16 cellular contexts compared by ENCODE assay signal in the genomic region with DNA sequence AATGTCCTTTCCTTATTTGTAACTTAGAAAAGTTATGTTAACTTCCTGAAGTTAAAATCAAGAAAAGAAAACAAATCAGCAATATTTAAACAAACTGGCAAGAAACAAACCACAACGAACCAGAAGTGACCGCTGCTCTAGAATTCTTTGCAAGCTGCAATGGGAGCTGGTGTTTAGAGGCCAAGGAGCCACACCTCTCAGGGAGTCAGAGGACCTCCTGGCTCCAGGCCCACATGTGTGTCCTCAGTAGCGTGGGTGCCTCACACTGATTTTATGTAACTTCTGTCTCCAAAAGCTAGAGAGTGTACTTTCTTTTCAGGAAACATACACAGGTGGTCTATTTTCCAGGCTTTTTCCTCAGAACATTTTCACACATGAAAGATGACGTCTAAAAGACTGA.
DNase-seq lines count a peak whose midpoint lies in the region; TF ChIP-seq lines count a peak whose summit lies in the region.
"Had no signal": no experiment of that assay in that cellular context is flagged by ENCODE, and none has a peak within 500 bp of the region (broad histone marks: within the 10 kb centered on the region; RNA-seq: fewer than 3 reads in every experiment).

No MANE protein-coding gene starts in this region.

- H3F3A ChIP-seq in MM.1S (ENCODE audit: insufficient read depth, low read length): no peaks in the 10 kb centered on the region

- no peaks in the 10 kb centered on the region for H3K79me2 ChIP-seq in MM.1S (ENCODE audit: low read length)

- TF ChIP-seq CTCF in MM.1S (IDR thresholded peaks at IDR 0.05; ENCODE audit: low read length) (no peak), fibroblast of mammary gland (conservative IDR thresholded peaks at IDR 0.05; ENCODE audit: control insufficient read depth, insufficient read depth, low read depth, low read length) (no peak), adrenal gland (IDR thresholded peaks at IDR 0.05) (no peak)

- no peaks in the 10 kb centered on the region for H3K9me3 ChIP-seq in MM.1S (replicated peaks; ENCODE audit: insufficient read depth, low read length)
- no peaks in the 10 kb centered on the region for H3K9me3 ChIP-seq in adrenal gland (replicated peaks in 1 of 3)
- H3K9me3 ChIP-seq: BLaER1, HAP-1 had no signal

- no peaks in the 10 kb centered on the region for H3K4me1 ChIP-seq in MM.1S (ENCODE audit: low read length)
- H3K4me1 ChIP-seq in adrenal gland (replicated peaks in 1 of 2): no peaks in the 10 kb centered on the region
- H3K4me1 ChIP-seq: BLaER1, HAP-1 had no signal

- 63 to 69% (median 68%) methylated on average over 4 of the region's 4 CpGs for WGBS in adrenal gland, 4 donors

- no peaks in the 10 kb centered on the region for H3K36me3 ChIP-seq in MM.1S (replicated peaks; ENCODE audit: insufficient read depth, low read length)
- H3K36me3 ChIP-seq in adrenal gland (replicated peaks in 1 of 2): no peaks in the 10 kb centered on the region
- H3K36me3 ChIP-seq: BLaER1, HAP-1 had no signal

- no peak for TF ChIP-seq POLR2A in adrenal gland (IDR thresholded peaks at IDR 0.05)

- DNase-seq in MM.1S (no peak), RPMI8226 (peak; percentile 27), fibroblast of mammary gland (ENCODE audit: low read depth) (peak; percentile 39), NCI-H510A (lab: John Stamatoyannopoulos, UW) (no peak), adrenal gland (no peak), DMS 273 (lab: John Stamatoyannopoulos, UW; ENCODE audit: unreplicated experiment) (no peak)
- DNase-seq: CD4-positive, alpha-beta T cell; CD8-positive, alpha-beta memory T cell; DMS53; DMS79 treated with DMSO at 0.1 percent for 48 hours; GF-D8; HFFc6 had no signal

- no peaks in the 10 kb centered on the region for H3K9me2 ChIP-seq in MM.1S (replicated peaks; ENCODE audit: insufficient read depth, low read length)

- H3K27me3 ChIP-seq in MM.1S (replicated peaks; ENCODE audit: insufficient read depth, low read length): no peaks in the 10 kb centered on the region
- no peaks in the 10 kb centered on the region for H3K27me3 ChIP-seq in adrenal gland
- H3K27me3 ChIP-seq: BLaER1 had no signal

- H3K27ac ChIP-seq in MM.1S (ENCODE audit: low read length) (no peak overlapping the region), adrenal gland (no peak overlapping the region)
- H3K27ac ChIP-seq: BLaER1, C4-2B had no signal

- H2AFZ ChIP-seq in MM.1S (ENCODE audit: low read length): peak overlapping the region; percentile 38; the same call in 1 of the 2 replicates
- H2AFZ ChIP-seq: GM23338 had no signal

- H3K4me2 ChIP-seq in MM.1S (ENCODE audit: low read depth, low read length): peak overlapping the region; percentile 35; the same call in 1 of the 2 replicates
- H3K4me2 ChIP-seq: BLaER1, GM23338 had no signal

- no peak overlapping the region for H3K4me3 ChIP-seq in MM.1S (ENCODE audit: low read length)
- no peak overlapping the region for H3K4me3 ChIP-seq in fibroblast of mammary gland (ENCODE audit: control insufficient read depth, low read depth, low read length)
- H3K4me3 ChIP-seq in adrenal gland: no peak overlapping the region
- H3K4me3 ChIP-seq: BLaER1, GM23338, HAP-1 had no signal

- no peak overlapping the region for H3K9ac ChIP-seq in MM.1S (ENCODE audit: low read length)
- H3K9ac ChIP-seq: BLaER1 had no signal

- H4K20me1 ChIP-seq in MM.1S (ENCODE audit: insufficient read depth, low read length): no peaks in the 10 kb centered on the region
- H4K20me1 ChIP-seq: BLaER1 had no signal

- intact Hi-C loops in adrenal gland (cut with DNase I): no loop called here

Comparison
In these comparisons a context has a peak if more than half of its experiments do, and no peak if none do; other contexts are left out.
1. DNase-seq: peak in RPMI8226 (single experiment) and fibroblast of mammary gland (single experiment); none in MM.1S (single experiment), NCI-H510A (single experiment), adrenal gland (0 of 7) and DMS 273 (single experiment).